ENCODE assay signal across 22 cellular contexts in the genomic region with DNA sequence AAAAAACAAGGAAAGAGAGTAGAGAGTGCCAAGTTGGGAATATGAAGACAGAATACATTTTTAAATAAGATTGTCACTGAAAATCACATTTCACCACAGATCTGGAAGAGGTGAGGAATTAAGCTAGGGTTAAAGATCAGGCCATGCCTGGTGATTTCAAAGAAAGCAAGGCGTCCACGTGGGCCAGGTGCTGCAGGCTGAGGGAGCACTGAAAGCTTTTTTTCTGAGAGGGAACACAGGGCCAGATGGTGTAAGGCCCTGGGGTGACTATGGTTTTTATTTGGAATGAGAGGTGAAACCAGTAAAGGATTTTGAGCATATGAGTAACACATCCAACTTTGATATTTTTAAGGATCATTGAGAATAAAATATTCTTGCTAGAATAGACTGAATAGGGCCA. TPM values are rescaled to one million over a fixed set of nuclear protein-coding genes. Genes with fewer than 3 reads are reported as not detected.
DNase-seq lines count a peak whose midpoint lies in the region; ATAC-seq, FAIRE-seq and TF ChIP-seq lines count a peak whose summit lies in the region.
"Had no signal": no experiment of that assay in that cellular context is flagged by ENCODE, and none has a peak within 500 bp of the region (broad histone marks: within the 10 kb centered on the region; RNA-seq: fewer than 3 reads in every experiment).

No MANE protein-coding gene starts in this region.

- H3K9me3 Mint-ChIP-seq in GM23338 = no peaks in the 10 kb centered on the region
- H3K9me3 Mint-ChIP-seq: IgD-negative memory B cell, neural crest cell had no signal

- H3K9me3 ChIP-seq in BLaER1 = no peaks in the 10 kb centered on the region
- H3K9me3 ChIP-seq in endothelial cell of umbilical vein (replicated peaks; ENCODE audit: control insufficient read depth, insufficient read depth, low read length) = no peaks in the 10 kb centered on the region
- H3K9me3 ChIP-seq in body of pancreas = no peaks in the 10 kb centered on the region
- H3K9me3 ChIP-seq: adrenal gland, MG63, sigmoid colon had no signal

- H3F3A ChIP-seq in GM23338 (replicated peaks; ENCODE audit: low read depth) = no peaks in the 10 kb centered on the region

- ATAC-seq in GM23338 (peak; percentile 91), body of pancreas (no peak)

- no peak for TF ChIP-seq CTCF in GM23338 (conservative IDR thresholded peaks at IDR 0.05; ENCODE audit: low read depth in 2 of 2)
- TF ChIP-seq CTCF in endothelial cell of umbilical vein (IDR thresholded peaks at IDR 0.05; ENCODE audit: extremely low read depth in 1 of 2, insufficient read depth in 1 of 2, low read depth in 1 of 2, low read length in 2 of 2) = no peak
- TF ChIP-seq CTCF in body of pancreas (IDR thresholded peaks at IDR 0.05) = no peak

- 0 out of 2 replicates have a peak, but pooled peaks cover under 1% of the 10 kb centered on the region for H3K36me3 ChIP-seq in BLaER1
- H3K36me3 ChIP-seq in GM23338 (ENCODE audit: insufficient read depth) = no peaks in the 10 kb centered on the region
- no peaks in the 10 kb centered on the region for H3K36me3 ChIP-seq in endothelial cell of umbilical vein (ENCODE audit: control insufficient read depth in 2 of 2, extremely low read depth in 1 of 2, insufficient read depth in 2 of 2, low read length in 2 of 2)
- H3K36me3 ChIP-seq in body of pancreas (replicated peaks in 1 of 2; ENCODE audit: insufficient read depth in 1 of 2, low read depth in 2 of 2) = no peaks in the 10 kb centered on the region
- H3K36me3 ChIP-seq: adrenal gland, cardiac muscle cell, MG63, sigmoid colon had no signal

- FAIRE-seq in endothelial cell of umbilical vein (lab: Jason Lieb, UNC) = no peak

- H3K4me1 Mint-ChIP-seq in GM23338 = peaks cover 47% of the 10 kb centered on the region
- H3K4me1 Mint-ChIP-seq: CD8-positive, alpha-beta memory T cell; neural crest cell had no signal

- 10 to 38% methylated on average over 2 of the region's 2 CpGs for WGBS in body of pancreas, 2 donors

- CTCF ChIA-PET in endothelial cell of umbilical vein (lab: Charles Lee) = no interaction called here

- POLR2A ChIA-PET in endothelial cell of umbilical vein (lab: Charles Lee) = no interaction called here

- peak overlapping the region; percentile 79 for H3K4me2 ChIP-seq in BLaER1
- no peak overlapping the region for H3K4me2 ChIP-seq in GM23338
- H3K4me2 ChIP-seq in endothelial cell of umbilical vein (ENCODE audit: insufficient read depth, low read length) = no peak overlapping the region

- H3K27ac Mint-ChIP-seq in GM23338 = 0 out of 2 replicates have a peak overlapping the region, but pooled peaks have one; percentile 26
- H3K27ac Mint-ChIP-seq: CD8-positive, alpha-beta memory T cell; IgD-negative memory B cell had no signal

- TF ChIP-seq POLR2A in endothelial cell of umbilical vein (IDR thresholded peaks at IDR 0.05; ENCODE audit: low read depth, low read length) = no peak
- no peak for TF ChIP-seq POLR2A in body of pancreas (IDR thresholded peaks at IDR 0.05)

- H3K4me1 ChIP-seq in BLaER1 (peaks cover 67% of the 10 kb centered on the region), GM23338 (ENCODE audit: insufficient read depth) (peaks cover 53% of the 10 kb centered on the region), endothelial cell of umbilical vein (ENCODE audit: control insufficient read depth, extremely low read depth, insufficient read depth, low read length) (peaks cover 39% of the 10 kb centered on the region), body of pancreas (no peaks in the 10 kb centered on the region)
- H3K4me1 ChIP-seq: adrenal gland, sigmoid colon had no signal

- H3K36me3 Mint-ChIP-seq in GM23338 (ENCODE audit: low read depth) = no peaks in the 10 kb centered on the region; the same call in 2 of the 3 replicates
- H3K36me3 Mint-ChIP-seq: CD8-positive, alpha-beta memory T cell; IgD-negative memory B cell had no signal

- H3K4me3 ChIP-seq in BLaER1 (no peak overlapping the region), GM23338 (no peak overlapping the region), endothelial cell of umbilical vein (replicated peaks in 1 of 3; ENCODE audit: insufficient read depth in 1 of 3, low read depth in 1 of 3, low read length in 3 of 3) (no peak overlapping the region), body of pancreas (no peak overlapping the region)
- H3K4me3 ChIP-seq: adrenal gland, cardiac muscle cell, MG63, sigmoid colon had no signal

- dilution Hi-C loops in endothelial cell of umbilical vein (cut with MboI; ENCODE audit: extremely low pct_ligation_motif_present, low sequenced_read_pairs) = no loop called here

- no peak overlapping the region for H3K4me3 Mint-ChIP-seq in GM23338
- H3K4me3 Mint-ChIP-seq: CD8-positive, alpha-beta memory T cell; IgD-negative memory B cell; neural crest cell had no signal

- H4K20me1 ChIP-seq in BLaER1 (no peaks in the 10 kb centered on the region), GM23338 (replicated peaks; ENCODE audit: insufficient read depth) (no peaks in the 10 kb centered on the region; the same call in 1 of the 2 replicates), endothelial cell of umbilical vein (replicated peaks; ENCODE audit: control insufficient read depth, extremely low read depth, insufficient read depth, low read length) (no peaks in the 10 kb centered on the region)

- BruUV-seq in endothelial cell of umbilical vein (replicated peaks; lab: Mats Ljungman, UMichigan) = no TSS peak

- intact Hi-C loops in endothelial cell of umbilical vein (cut with micrococcal nuclease) (loop anchor here (10.0 kb wide), 1 partner anchor 1339 kb away; no protein-coding TSS in a partner anchor), body of pancreas (cut with DNase I) (no loop called here)

- H3K79me2 ChIP-seq in GM23338 (replicated peaks; ENCODE audit: insufficient read depth) = peaks cover 80% of the 10 kb centered on the region
- H3K79me2 ChIP-seq in endothelial cell of umbilical vein (ENCODE audit: control insufficient read depth, insufficient read depth, low read length) = no peaks in the 10 kb centered on the region

- no peaks in the 10 kb centered on the region for H3K27me3 Mint-ChIP-seq in GM23338 (ENCODE audit: insufficient read depth, low read depth, poor library complexity)
- H3K27me3 Mint-ChIP-seq: CD8-positive, alpha-beta memory T cell; IgD-negative memory B cell had no signal

- H3K9me2 ChIP-seq in GM23338 (ENCODE audit: insufficient read depth) = no peaks in the 10 kb centered on the region

- no peaks in the 10 kb centered on the region for H3K9me1 ChIP-seq in endothelial cell of umbilical vein (replicated peaks; ENCODE audit: control insufficient read depth, extremely low read depth, insufficient read depth, low read length)

- H3K27ac ChIP-seq in BLaER1 = peak overlapping the region; percentile 82
- no peak overlapping the region for H3K27ac ChIP-seq in GM23338 (ENCODE audit: low read depth)
- peak overlapping the region; percentile 15 for H3K27ac ChIP-seq in endothelial cell of umbilical vein (ENCODE audit: insufficient read depth, low read depth, low read length)
- no peak overlapping the region for H3K27ac ChIP-seq in body of pancreas
- H3K27ac ChIP-seq: adrenal gland, cardiac muscle cell, sigmoid colon had no signal

- H2AFZ ChIP-seq in GM23338 = no peak overlapping the region
- no peak overlapping the region for H2AFZ ChIP-seq in endothelial cell of umbilical vein (ENCODE audit: low read depth, low read length)

- H3K9ac ChIP-seq in BLaER1 (no peak overlapping the region), endothelial cell of umbilical vein (replicated peaks; ENCODE audit: extremely low read depth, insufficient read depth, low read length) (no peak overlapping the region)

- H3K27me3 ChIP-seq in BLaER1 (no peaks in the 10 kb centered on the region), GM23338 (ENCODE audit: insufficient read depth) (no peaks in the 10 kb centered on the region), endothelial cell of umbilical vein (ENCODE audit: control insufficient read depth in 2 of 2, insufficient read depth in 2 of 2, low read length in 2 of 2) (no peaks in the 10 kb centered on the region), body of pancreas (no peaks in the 10 kb centered on the region)
- H3K27me3 ChIP-seq: adrenal gland, MG63, sigmoid colon had no signal

- DNase-seq in GM23338 (ENCODE audit: low spot score) (peak; percentile 64), NCI-H82 (lab: John Stamatoyannopoulos, UW) (peak; percentile 67), endothelial cell of umbilical vein (ENCODE audit: low read depth, low spot score) (no peak), body of pancreas (no peak), anterior cingulate cortex (lab: John Stamatoyannopoulos, UW) (no peak), NCI-H526 (lab: John Stamatoyannopoulos, UW) (no peak)
- no peak for DNase-seq in activated CD8-positive, alpha-beta memory T cell treated with anti-CD3 and anti-CD28 coated beads, Interleukin-2, amount 50 U/mL, for 48 hours
- DNase-seq: activated CD4-positive, alpha-beta T cell treated with anti-CD3 and anti-CD28 coated beads, Interleukin-2, amount 50 U/mL, for 4 hours; adrenal gland; CD8-positive, alpha-beta memory T cell; dermis blood vessel endothelial cell; MG63; NCI-H1694; NCI-H510A treated with DMSO at 0.1 percent for 48 hours; OCI-M1; Right ventricle myocardium superior; sigmoid colon; T-helper 2 cell had no signal

TF ChIP-seq in GM23338, 12 proteins besides CTCF, POLR2A, EP300 and RAD21 (continues in another document):
- TF ChIP-seq EZH2 (IDR thresholded peaks at IDR 0.05; ENCODE audit: low read depth, unreplicated experiment) = no peak

TF ChIP-seq in endothelial cell of umbilical vein, 7 proteins besides CTCF, POLR2A, EP300 and RAD21 (continues in another document):
- TF ChIP-seq FOS (IDR thresholded peaks at IDR 0.05; ENCODE audit: borderline replicate concordance, insufficient read depth, low read length) = no peak
- no peak for TF ChIP-seq POLR2AphosphoS5 (IDR thresholded peaks at IDR 0.05; ENCODE audit: insufficient read depth, low read depth, low read length)
- TF ChIP-seq EZH2 (IDR thresholded peaks at IDR 0.05; ENCODE audit: borderline replicate concordance, low read depth, low read length, severe bottlenecking) = no peak
- TF ChIP-seq MYC (IDR thresholded peaks at IDR 0.05; ENCODE audit: low read depth, low read length) = no peak
- TF ChIP-seq GATA2 (IDR thresholded peaks at IDR 0.05; ENCODE audit: insufficient read depth, insufficient read length, low read depth, low read length) = no peak

RNA-seq across cellular contexts. Expression of a gene that starts 20.9 kb away (rescaled TPM):
- 37.9 and 48.7 TPM in 2 replicates for total RNA-seq in GM23338 (2014; rRNA removed; shearing (Covaris generic))
- polyA plus RNA-seq in GM23338 (2016; fragmentation: Nextera tagmentation; extraction: Ambion mirVana) (47.6 and 51.7 TPM in 2 replicates), endothelial cell of umbilical vein (2.6 and 3.2 TPM in 2 replicates)
- total RNA-seq in endothelial cell of umbilical vein (15.3 and 18.8 TPM in 2 replicates), body of pancreas (10 to 100 TPM in 1 of 2 donors, 1 to 10 TPM in 1; 1.0 to 22.7 TPM)
- polyA plus RNA-seq in endothelial cell of umbilical vein (2011; cell fraction: cytosol; rRNA removed) = 3.3 and 3.8 TPM in 2 replicates
- 5.2 and 5.6 TPM in 2 replicates for polyA plus RNA-seq in endothelial cell of umbilical vein (2011; cell fraction: nucleus; rRNA removed)
- 6.9 and 8.6 TPM in 2 replicates for polyA plus RNA-seq in endothelial cell of umbilical vein (2012)
- 7.4 and 8.6 TPM in 2 replicates for polyA minus RNA-seq in endothelial cell of umbilical vein
- polyA minus RNA-seq in endothelial cell of umbilical vein (2011; cell fraction: cytosol; rRNA and poly(A)+ RNA removed) = not detected
- 19.7 and 20.4 TPM in 2 replicates for polyA minus RNA-seq in endothelial cell of umbilical vein (2011; cell fraction: nucleus; rRNA and poly(A)+ RNA removed)
- total RNA-seq: CD8-positive, alpha-beta memory T cell had no signal
- polyA plus RNA-seq: CD8-positive, alpha-beta memory T cell had no signal

Comparison
In these comparisons a context has a peak if more than half of its experiments do, and no peak if none do; other contexts are left out.
1. H3K27ac ChIP-seq: peak in BLaER1 (single experiment) and endothelial cell of umbilical vein (single experiment); none in GM23338 (single experiment) and body of pancreas (0 of 4).
2. DNase-seq: peak in GM23338 (single experiment) and NCI-H82 (single experiment); none in endothelial cell of umbilical vein (single experiment), body of pancreas (0 of 4), anterior cingulate cortex (0 of 58), activated CD8-positive, alpha-beta memory T cell treated with anti-CD3 and anti-CD28 coated beads, Interleukin-2, amount 50 U/mL, for 48 hours (single experiment) and NCI-H526 (0 of 2).